18 cellular contexts compared by ENCODE assay signal in genomic region chr20:49103019-49103418, GRCh38. TPM values are rescaled to one million over a fixed set of nuclear protein-coding genes. Genes with fewer than 3 reads are reported as not detected.
A peak's percentile ranks its signal among the peaks of the same experiment; 100 is the strongest.
DNase-seq lines count a peak whose midpoint lies in the region; ATAC-seq, FAIRE-seq and TF ChIP-seq lines count a peak whose summit lies in the region.
"Had no signal": no experiment of that assay in that cellular context is flagged by ENCODE, and none has a peak within 500 bp of the region (broad histone marks: within the 10 kb centered on the region; RNA-seq: fewer than 3 reads in every experiment).

No MANE protein-coding gene starts in this region.

- H3K27ac ChIP-seq in CD4-positive, CD25-positive, alpha-beta regulatory T cell (ENCODE audit: insufficient read depth, low read length, poor library complexity, severe bottlenecking), result no peak overlapping the region
- no peak overlapping the region for H3K27ac ChIP-seq in CD8-positive, alpha-beta T cell (ENCODE audit: low read depth, low read length)
- H3K27ac ChIP-seq in GM12878 (ENCODE audit: control insufficient read depth, insufficient read depth), result no peak overlapping the region
- no peak overlapping the region for H3K27ac ChIP-seq in suprapubic skin
- H3K27ac ChIP-seq: GM23248 had no signal

- peak; percentile 55; the same call in 1 of the 2 replicates for TF ChIP-seq POLR2A in GM12878 (IDR thresholded peaks at IDR 0.05; ENCODE audit: low read depth, low read length)
- no peak for TF ChIP-seq POLR2A in suprapubic skin (IDR thresholded peaks at IDR 0.05)

- no peak overlapping the region for H3K4me3 ChIP-seq in CD4-positive, CD25-positive, alpha-beta regulatory T cell (ENCODE audit: low read depth, low read length)
- H3K4me3 ChIP-seq in CD8-positive, alpha-beta T cell (ENCODE audit: low read depth, low read length), result no peak overlapping the region
- H3K4me3 ChIP-seq in GM12878 (no peak overlapping the region), suprapubic skin (no peak overlapping the region)
- H3K4me3 ChIP-seq: GM23248 had no signal

- TF ChIP-seq EP300 in GM12878 (IDR thresholded peaks at IDR 0.05; ENCODE audit: borderline replicate concordance in 1 of 2, control insufficient read depth in 1 of 2, low read depth in 2 of 2, low read length in 2 of 2) (no peak), suprapubic skin (IDR thresholded peaks at IDR 0.05) (no peak)

- H2AFZ ChIP-seq in GM12878 (ENCODE audit: control insufficient read depth, low read depth, low read length), result no peak overlapping the region
- H2AFZ ChIP-seq: GM23248 had no signal

- H3K36me3 Mint-ChIP-seq in CD4-positive, CD25-positive, alpha-beta regulatory T cell, result peaks cover 35% of the 10 kb centered on the region
- peaks cover 52% of the 10 kb centered on the region for H3K36me3 Mint-ChIP-seq in CD8-positive, alpha-beta T cell
- peaks cover 12% of the 10 kb centered on the region for H3K36me3 Mint-ChIP-seq in memory B cell

- peaks cover 42% of the 10 kb centered on the region for H3K36me3 ChIP-seq in CD4-positive, CD25-positive, alpha-beta regulatory T cell (ENCODE audit: control insufficient read depth, insufficient read depth, low read length)
- H3K36me3 ChIP-seq in CD8-positive, alpha-beta T cell (ENCODE audit: insufficient read depth, low read length), result peaks cover 17% of the 10 kb centered on the region
- H3K36me3 ChIP-seq in GM12878 (ENCODE audit: control insufficient read depth in 2 of 2, insufficient read depth in 2 of 2, low read length in 1 of 2), result peaks cover 8 to 22% of the 10 kb centered on the region in 2 experiments
- peaks cover 46% of the 10 kb centered on the region for H3K36me3 ChIP-seq in suprapubic skin

- 0 out of 2 replicates have a peak, but pooled peaks cover 3% of the 10 kb centered on the region for H4K20me1 ChIP-seq in GM12878 (ENCODE audit: control insufficient read depth, insufficient read depth)

- H3K79me2 ChIP-seq in GM12878 (ENCODE audit: control insufficient read depth, insufficient read depth, low read length), result no peaks in the 10 kb centered on the region; the same call in none of the 2 replicates

- H3K9ac ChIP-seq in GM12878 (ENCODE audit: control insufficient read depth, insufficient read depth, low read length), result no peak overlapping the region
- H3K9ac ChIP-seq: GM23248 had no signal

- 100% methylated on average over 4 of the region's 4 CpGs for WGBS in GM12878 (ENCODE audit: insufficient coverage, insufficient replicate concordance, low lambda C conversion rate, missing lambda C conversion rate)
- WGBS in suprapubic skin, result 57% methylated on average over 1 of the region's 4 CpGs

- H3K27me3 ChIP-seq in CD4-positive, CD25-positive, alpha-beta regulatory T cell (ENCODE audit: control insufficient read depth, insufficient read depth, low read length), result no peaks in the 10 kb centered on the region
- no peaks in the 10 kb centered on the region for H3K27me3 ChIP-seq in CD8-positive, alpha-beta T cell (ENCODE audit: insufficient read depth, low read length)
- H3K27me3 ChIP-seq in GM12878 (replicated peaks in 1 of 2; ENCODE audit: control insufficient read depth in 2 of 2, insufficient read depth in 2 of 2, low read length in 1 of 2) (no peaks in the 10 kb centered on the region), suprapubic skin (no peaks in the 10 kb centered on the region)

- H3K9me3 ChIP-seq in CD4-positive, CD25-positive, alpha-beta regulatory T cell (ENCODE audit: control insufficient read depth in 2 of 2, low read length in 2 of 2), result no peaks in the 10 kb centered on the region
- H3K9me3 ChIP-seq in CD8-positive, alpha-beta T cell (ENCODE audit: low read length), result no peaks in the 10 kb centered on the region
- H3K9me3 ChIP-seq in GM12878 (replicated peaks; ENCODE audit: control insufficient read depth, insufficient read depth, low read length), result no peaks in the 10 kb centered on the region
- no peaks in the 10 kb centered on the region for H3K9me3 ChIP-seq in suprapubic skin

- SMC1A ChIA-PET in GM12878 (lab: Charles Lee; ENCODE audit: uncharacterized antibody, unreplicated experiment), result interaction anchor here (0.7 to 1.1 kb wide), 4 partner anchors 10 to 134 kb away, joined by 3 to 6 read pairs (median 3); no protein-coding TSS in a partner anchor

- H3K4me1 Mint-ChIP-seq in CD4-positive, CD25-positive, alpha-beta regulatory T cell, result peaks cover 0 to 24% (median 16%) of the 10 kb centered on the region in 4 donors
- H3K4me1 Mint-ChIP-seq in CD8-positive, alpha-beta T cell (ENCODE audit: low read depth), result peaks cover 15% of the 10 kb centered on the region
- H3K4me1 Mint-ChIP-seq in memory B cell, result peaks cover 18% of the 10 kb centered on the region

- H3K9me3 Mint-ChIP-seq in CD4-positive, CD25-positive, alpha-beta regulatory T cell, result peaks cover 0 to 2% (median 0%) of the 10 kb centered on the region in 7 donors
- no peaks in the 10 kb centered on the region for H3K9me3 Mint-ChIP-seq in CD8-positive, alpha-beta T cell
- H3K9me3 Mint-ChIP-seq in memory B cell, result no peaks in the 10 kb centered on the region

- ATAC-seq in CD4-positive, CD25-positive, alpha-beta regulatory T cell (ENCODE audit: low read depth in 2 of 2), result no peak
- ATAC-seq in CD8-positive, alpha-beta T cell, result no peak
- no peak for ATAC-seq in GM12878
- ATAC-seq in memory B cell (ENCODE audit: low read depth), result no peak
- ATAC-seq: HCT116, Right ventricle myocardium inferior had no signal

- intact Hi-C loops in CD8-positive, alpha-beta T cell (cut with DNase I, micrococcal nuclease), result no loop called here
- intact Hi-C loops in GM12878 (cut with micrococcal nuclease; ENCODE audit: unreplicated experiment), result no loop called here

- CTCF ChIA-PET in CD8-positive, alpha-beta T cell (lab: Charles Lee), result interaction anchor here (1.6 kb wide), 1 partner anchor 75 kb away, joined by 3 read pairs; no protein-coding TSS in a partner anchor
- CTCF ChIA-PET in GM12878 (lab: Yijun Ruan, JAX), result interaction anchor here (1.1 to 1.6 kb wide), 2 partner anchors 114 to 125 kb away, joined by 3 read pairs; no protein-coding TSS in a partner anchor

- TF ChIP-seq RAD21 in GM12878 (IDR thresholded peaks at IDR 0.05; ENCODE audit: insufficient read depth, low read depth, low read length), result no peak

- H3K4me3 Mint-ChIP-seq in CD4-positive, CD25-positive, alpha-beta regulatory T cell, result no peak overlapping the region
- no peak overlapping the region for H3K4me3 Mint-ChIP-seq in CD8-positive, alpha-beta T cell
- H3K4me3 Mint-ChIP-seq in memory B cell, result no peak overlapping the region

- POLR2A ChIA-PET in CD8-positive, alpha-beta T cell (lab: Charles Lee), result interaction anchor here (1.2 kb wide), 1 partner anchor 24 kb away, joined by 4 read pairs; no protein-coding TSS in a partner anchor
- POLR2A ChIA-PET in GM12878 (lab: Charles Lee), result no interaction called here

- TF ChIP-seq CTCF in CD8-positive, alpha-beta T cell (IDR thresholded peaks at IDR 0.05), result no peak
- TF ChIP-seq CTCF in GM12878 (IDR thresholded peaks at IDR 0.05 in 2 of 3, conservative IDR thresholded peaks at IDR 0.05 in 1 of 3; ENCODE audit: control insufficient read depth in 2 of 3, extremely low read depth in 1 of 3, insufficient read depth in 1 of 3, low read depth in 3 of 3, low read length in 3 of 3) (no peak), suprapubic skin (IDR thresholded peaks at IDR 0.05) (no peak)

- no TSS peak for BruUV-seq in GM12878 (replicated peaks; lab: Mats Ljungman, UMichigan)

- FAIRE-seq in GM12878 (lab: Jason Lieb, UNC), result no peak
- FAIRE-seq: GM12892 had no signal

- in situ Hi-C loops in GM12878 (cut with MboI), result no loop called here

- no peak for DNase-seq in CD4-positive, CD25-positive, alpha-beta regulatory T cell
- DNase-seq in CD8-positive, alpha-beta T cell, result no peak
- DNase-seq in GM12878 (ENCODE audit: low read depth, low spot score) (no peak), memory B cell (ENCODE audit: low spot score in 2 of 2) (no peak), amniotic stem cell (lab: John Stamatoyannopoulos, UW) (no peak), islet precursor cell (no peak), suprapubic skin (ENCODE audit: low spot score in 2 of 2) (no peak)
- no peak for DNase-seq in stimulated activated CD4-positive, alpha-beta T cell treated with anti-CD3 and anti-CD28 coated beads, Interleukin-1b, Interleukin-23, amount 100 ng/mL, for 48 hours
- DNase-seq: GF-D8, GM23248, KG1, NCI-H1436 treated with DMSO at 0.1 percent for 48 hours, NCI-H2081, NCI-H2227 treated with DMSO at 0.1 percent for 48 hours, NCI-H524 had no signal

- H3K4me1 ChIP-seq in CD4-positive, CD25-positive, alpha-beta regulatory T cell (ENCODE audit: control insufficient read depth, insufficient read depth, low read length, poor library complexity, severe bottlenecking), result peaks cover 4% of the 10 kb centered on the region
- H3K4me1 ChIP-seq in CD8-positive, alpha-beta T cell (ENCODE audit: insufficient read depth, low read length), result peaks cover 3% of the 10 kb centered on the region
- H3K4me1 ChIP-seq in GM12878 (ENCODE audit: control insufficient read depth, insufficient read depth, low read length) (no peaks in the 10 kb centered on the region), suprapubic skin (no peaks in the 10 kb centered on the region)

- no peaks in the 10 kb centered on the region for H3K27me3 Mint-ChIP-seq in CD4-positive, CD25-positive, alpha-beta regulatory T cell
- no peaks in the 10 kb centered on the region for H3K27me3 Mint-ChIP-seq in CD8-positive, alpha-beta T cell (ENCODE audit: low read depth)
- no peaks in the 10 kb centered on the region for H3K27me3 Mint-ChIP-seq in memory B cell

- peak overlapping the region in 2 of 3 donors; percentile 7 to 58 for H3K27ac Mint-ChIP-seq in CD4-positive, CD25-positive, alpha-beta regulatory T cell
- H3K27ac Mint-ChIP-seq in CD8-positive, alpha-beta T cell, result peak overlapping the region; percentile 41
- H3K27ac Mint-ChIP-seq in memory B cell, result peak overlapping the region; percentile 50

- RAD21 ChIA-PET in GM12878 (lab: Charles Lee; ENCODE audit: unreplicated experiment), result no interaction called here

- H3K4me2 ChIP-seq in GM12878 (ENCODE audit: control insufficient read depth, insufficient read depth), result no peak overlapping the region

RNA-seq across cellular contexts. Expression of gene CSE1L, which starts 56.9 kb away (rescaled TPM):
- total RNA-seq in CD4-positive, CD25-positive, alpha-beta regulatory T cell, result 29.6 TPM
- 10 to 100 TPM; 23.7 to 33.9 (median 24.5) TPM for polyA plus RNA-seq in CD4-positive, CD25-positive, alpha-beta regulatory T cell
- 10 to 100 TPM; 31.8 to 33.4 TPM for total RNA-seq in CD8-positive, alpha-beta T cell
- total RNA-seq in GM12878 (2013; cell fraction: nucleolus; rRNA removed), result 66.0 and 70.7 TPM in 2 replicates
- total RNA-seq in GM12878 (2014; rRNA removed), result 123 and 144 TPM in 2 replicates
- total RNA-seq in GM12878 (2014; rRNA removed; fragmentation: Illumina TruSeq; extraction: Trizol), result 136 and 143 TPM in 2 replicates
- total RNA-seq in GM12878 (2021), result 106 and 110 TPM in 2 replicates
- polyA plus RNA-seq in GM12878 (2011; ENCODE audit: low read depth), result 24.6 TPM
- polyA plus RNA-seq in GM12878 (2011; rRNA removed), result 94.9 and 124 TPM in 2 replicates
- polyA plus RNA-seq in GM12878 (2011; cell fraction: cytosol; rRNA removed), result 44.8 and 47.5 TPM in 2 replicates
- polyA plus RNA-seq in GM12878 (2011; cell fraction: nucleus; rRNA removed), result 29.1 and 39.4 TPM in 2 replicates
- polyA plus RNA-seq in GM12878 (2012), result 28.4 and 41.8 TPM in 2 replicates
- polyA plus RNA-seq in GM12878 (2014; fragmentation: Illumina TruSeq; extraction: Trizol), result 131 and 152 TPM in 2 replicates
- 10 to 100 TPM; 72.4 to 74.1 TPM for polyA plus RNA-seq in GM12878 (2014; fragmentation: Nextera tagmentation; extraction: Ambion mirVana)
- polyA plus RNA-seq in GM12878 (2014; rRNA removed), result 71.6 and 86.6 TPM in 2 replicates
- polyA plus RNA-seq in GM12878 (2016; fragmentation: Nextera tagmentation; extraction: Ambion mirVana), result 100 to 1,000 TPM; 212 to 213 TPM
- polyA minus RNA-seq in GM12878 (2011; rRNA and poly(A)+ RNA removed), result 61.3 and 84.8 TPM in 2 replicates
- polyA minus RNA-seq in GM12878 (2011; cell fraction: cytosol; rRNA and poly(A)+ RNA removed), result 28.7 and 37.1 TPM in 2 replicates
- 16.7 and 26.9 TPM in 2 replicates for polyA minus RNA-seq in GM12878 (2011; cell fraction: nucleus; rRNA and poly(A)+ RNA removed)
- 10 to 100 TPM; 38.4 to 47.0 (median 42.6) TPM for total RNA-seq in suprapubic skin
